ENCODE assay signal across 16 cellular contexts in genomic region chr18:62778976-62779869, GRCh38.
DNase-seq lines count a peak whose midpoint lies in the region; ATAC-seq, FAIRE-seq and TF ChIP-seq lines count a peak whose summit lies in the region.
"Had no signal": no experiment of that assay in that cellular context is flagged by ENCODE, and none has a peak within 500 bp of the region (broad histone marks: within the 10 kb centered on the region; RNA-seq: fewer than 3 reads in every experiment).

No MANE protein-coding gene starts in this region.

- in situ Hi-C loops in HepG2 (cut with HindIII; ENCODE audit: extremely low pct_ligation_motif_present, low pct_unique_long_range_greater_than_20kb): no loop called here

- H3K9me3 Mint-ChIP-seq in progenitor cell of endocrine pancreas (ENCODE audit: low read depth): no peaks in the 10 kb centered on the region
- H3K9me3 Mint-ChIP-seq: activated naive CD8-positive, alpha-beta T cell treated with anti-CD3 and anti-CD28 coated beads, Interleukin-2, amount 10 ng/mL, durations not matched to agents 7 days and 5 days; central memory CD8-positive, alpha-beta T cell; T-cell had no signal

- intact Hi-C loops in HepG2 (cut with micrococcal nuclease; ENCODE audit: unreplicated experiment): no loop called here
- intact Hi-C loops in right lobe of liver (cut with DNase I): no loop called here

- H3K27me3 ChIP-seq in HepG2 (ENCODE audit: control insufficient read depth in 1 of 2, insufficient read depth in 2 of 2, low read length in 2 of 2) (no peaks in the 10 kb centered on the region), right lobe of liver (no peaks in the 10 kb centered on the region)
- H3K27me3 ChIP-seq: BLaER1 treated with 17β-estradiol and CSF1 and Interleukin-3, amounts not matched to agents 10 nM and 100 nM; heart left ventricle had no signal

- H3K4me2 ChIP-seq in HepG2 (ENCODE audit: low read depth, low read length): no peak overlapping the region
- H3K4me2 ChIP-seq: BLaER1 treated with 17β-estradiol and CSF1 and Interleukin-3, amounts not matched to agents 10 nM and 100 nM had no signal

- no peak overlapping the region for H2AFZ ChIP-seq in HepG2 (ENCODE audit: low read length)

- H3K27ac ChIP-seq in HepG2 (ENCODE audit: extremely low read length, insufficient read depth, low read length) (no peak overlapping the region), right lobe of liver (no peak overlapping the region), cingulate gyrus (ENCODE audit: low read depth, low read length) (peak overlapping the region; percentile 0), substantia nigra (ENCODE audit: low read depth, low read length, poor library complexity, severe bottlenecking) (peak overlapping the region; percentile 43)
- H3K27ac ChIP-seq: BLaER1 treated with 17β-estradiol and CSF1 and Interleukin-3, amounts not matched to agents 10 nM and 100 nM; heart left ventricle had no signal

- POLR2A ChIA-PET in HepG2 (lab: Yijun Ruan, JAX): no interaction called here

- no peak for TF ChIP-seq RAD21 in HepG2 (CRISPR knock-in tag; IDR thresholded peaks at IDR 0.05)

- peaks cover 4% of the 10 kb centered on the region for H4K20me1 ChIP-seq in HepG2 (ENCODE audit: insufficient read depth, low read length)

- TF ChIP-seq EP300 in HepG2 (IDR thresholded peaks at IDR 0.05; ENCODE audit: low read depth in 2 of 2, low read length in 2 of 2) (no peak), HepG2 (CRISPR knock-in tag; IDR thresholded peaks at IDR 0.05; ENCODE audit: borderline replicate concordance) (no peak)

- ATAC-seq in HepG2: no peak
- ATAC-seq in right lobe of liver: no peak
- ATAC-seq: heart left ventricle, left cardiac atrium, PC-3, T-cell had no signal

- no peak for TF ChIP-seq POLR2A in HepG2 (IDR thresholded peaks at IDR 0.05; ENCODE audit: insufficient read depth in 1 of 2, low read depth in 2 of 2, low read length in 2 of 2)
- TF ChIP-seq POLR2A in right lobe of liver (IDR thresholded peaks at IDR 0.05): no peak

- TF ChIP-seq CTCF in HepG2 (CRISPR knock-in tag; IDR thresholded peaks at IDR 0.05) (no peak), right lobe of liver (IDR thresholded peaks at IDR 0.05) (no peak), progenitor cell of endocrine pancreas (IDR thresholded peaks at IDR 0.05; ENCODE audit: unreplicated experiment) (no peak)

- H3K4me1 Mint-ChIP-seq in progenitor cell of endocrine pancreas (ENCODE audit: low read depth): peaks cover 6% of the 10 kb centered on the region

- BruUV-seq in HepG2 (replicated peaks; lab: Mats Ljungman, UMichigan): no TSS peak

- H3K4me3 ChIP-seq in HepG2 (replicated peaks in 1 of 3; ENCODE audit: insufficient read depth in 1 of 3, low read depth in 2 of 3, low read length in 3 of 3) (no peak overlapping the region), right lobe of liver (no peak overlapping the region)
- H3K4me3 ChIP-seq: BLaER1 treated with 17β-estradiol and CSF1 and Interleukin-3, amounts not matched to agents 10 nM and 100 nM; heart left ventricle had no signal

- H3K9me3 ChIP-seq in HepG2 (ENCODE audit: low read length) (no peaks in the 10 kb centered on the region), right lobe of liver (no peaks in the 10 kb centered on the region)
- H3K9me3 ChIP-seq: heart left ventricle had no signal

- peaks cover 94% of the 10 kb centered on the region for H3K79me2 ChIP-seq in HepG2 (ENCODE audit: insufficient read depth, low read length)

- H3K36me3 Mint-ChIP-seq in progenitor cell of endocrine pancreas (ENCODE audit: insufficient read depth): peaks cover under 1% of the 10 kb centered on the region
- H3K36me3 Mint-ChIP-seq: T-cell had no signal

- no peak overlapping the region for H3K27ac Mint-ChIP-seq in progenitor cell of endocrine pancreas
- H3K27ac Mint-ChIP-seq: activated naive CD8-positive, alpha-beta T cell treated with anti-CD3 and anti-CD28 coated beads, Interleukin-2, amount 10 ng/mL, durations not matched to agents 7 days and 5 days; T-cell had no signal

- WGBS in HepG2 (ENCODE audit: low lambda C conversion rate): 93% methylated on average over 6 of the region's 6 CpGs
- 94% methylated on average over 6 of the region's 6 CpGs for WGBS in right lobe of liver (ENCODE audit: insufficient coverage, low coverage, low lambda C conversion rate, missing lambda C conversion rate)

- CTCF ChIA-PET in HepG2 (lab: Yijun Ruan, JAX; ENCODE audit: low intra/inter-chr PET ratio, low total read pairs): no interaction called here

- no peak overlapping the region for H3K4me3 Mint-ChIP-seq in progenitor cell of endocrine pancreas (ENCODE audit: low read depth)
- H3K4me3 Mint-ChIP-seq: activated naive CD8-positive, alpha-beta T cell treated with anti-CD3 and anti-CD28 coated beads, Interleukin-2, amount 10 ng/mL, durations not matched to agents 7 days and 5 days; central memory CD8-positive, alpha-beta T cell; T-cell had no signal

- no peak for FAIRE-seq in HepG2 (lab: Jason Lieb, UNC)

- H3K36me3 ChIP-seq in HepG2 (replicated peaks in 1 of 2; ENCODE audit: control insufficient read depth in 1 of 2, insufficient read depth in 2 of 2, low read length in 2 of 2): no peaks in the 10 kb centered on the region
- H3K36me3 ChIP-seq in right lobe of liver: no peaks in the 10 kb centered on the region
- H3K36me3 ChIP-seq: heart left ventricle had no signal

- H3K4me1 ChIP-seq in HepG2 (ENCODE audit: insufficient read depth, low read length): peaks cover 46% of the 10 kb centered on the region
- peaks cover 0 to 20% (median 0%) of the 10 kb centered on the region in 4 donors for H3K4me1 ChIP-seq in right lobe of liver

- no peaks in the 10 kb centered on the region for H3K27me3 Mint-ChIP-seq in progenitor cell of endocrine pancreas
- H3K27me3 Mint-ChIP-seq: activated naive CD8-positive, alpha-beta T cell treated with anti-CD3 and anti-CD28 coated beads, Interleukin-2, amount 10 ng/mL, durations not matched to agents 7 days and 5 days; central memory CD8-positive, alpha-beta T cell; T-cell had no signal

- no peak overlapping the region for H3K9ac ChIP-seq in HepG2 (ENCODE audit: insufficient read depth, low read depth, low read length)
- H3K9ac ChIP-seq: BLaER1 treated with 17β-estradiol and CSF1 and Interleukin-3, amounts not matched to agents 10 nM and 100 nM had no signal

- DNase-seq in HepG2 (ENCODE audit: low spot score): no peak
- DNase-seq in right lobe of liver: no peak
- DNase-seq in NCI-H69 (lab: John Stamatoyannopoulos, UW): peak; percentile 90
- DNase-seq in substantia nigra (lab: John Stamatoyannopoulos, UW): no peak
- DNase-seq in NCI-H345 treated with DMSO at 0.1 percent for 48 hours (lab: John Stamatoyannopoulos, UW; ENCODE audit: unreplicated experiment): no peak
- no peak for DNase-seq in progenitor cell of endocrine pancreas (ENCODE audit: low spot score, unreplicated experiment)
- DNase-seq: activated naive CD8-positive, alpha-beta T cell treated with anti-CD3 and anti-CD28 coated beads, Interleukin-2, amount 10 ng/mL, durations not matched to agents 7 days and 5 days; heart left ventricle; left cardiac atrium; PC-3; stimulated activated CD4-positive, alpha-beta T cell treated with anti-CD3 and anti-CD28 coated beads, Interleukin-4, amount 100 ng/mL, for 24 hours; stimulated activated naive CD4-positive, alpha-beta T cell; T-cell had no signal

TF ChIP-seq in HepG2, 621 proteins besides CTCF, POLR2A, EP300 and RAD21:
- 0 out of 2 replicates have a peak, but pooled peaks have one; percentile 29 for TF ChIP-seq ZNF354B (CRISPR knock-in tag; IDR thresholded peaks at IDR 0.05)
- TF ChIP-seq ZNF431 (CRISPR knock-in tag; IDR thresholded peaks at IDR 0.05; ENCODE audit: borderline replicate concordance, low read depth): no peak

Comparison
In these comparisons a context has a peak if more than half of its experiments do, and no peak if none do; other contexts are left out.
1. H3K27ac ChIP-seq: peak in cingulate gyrus (single experiment) and substantia nigra (single experiment); none in HepG2 (single experiment) and right lobe of liver (0 of 3).